Comparison of ENCODE assay signal across 37 cellular contexts in genomic region chr10:100725869-100726426, GRCh38. TPM values are rescaled to one million over a fixed set of nuclear protein-coding genes. Genes with fewer than 3 reads are reported as not detected.
"Had no signal": no experiment of that assay in that cellular context is flagged by ENCODE, and none has a peak within 500 bp of the region (broad histone marks: within the 10 kb centered on the region; RNA-seq: fewer than 3 reads in every experiment).

No MANE protein-coding gene starts in this region.

- H3K27ac ChIP-seq: dorsolateral prefrontal cortex, epithelial cell of prostate, gastrocnemius medialis, hepatocyte, left lung, neutrophil, pancreas, right lobe of liver, stomach, thyroid gland had no signal

- H3K9me3 ChIP-seq: gastrocnemius medialis, left lung, neutrophil, pancreas, right lobe of liver, stomach, thyroid gland had no signal

- FAIRE-seq: colon, pancreas had no signal

- H3K36me3 ChIP-seq: gastrocnemius medialis, left lung, neutrophil, pancreas, right lobe of liver, stomach, thyroid gland had no signal

- H3K4me3 Mint-ChIP-seq: endodermal cell; naive thymus-derived CD4-positive, alpha-beta T cell; stimulated activated effector memory CD8-positive, alpha-beta T cell treated with anti-CD3 and anti-CD28 coated beads, Interleukin-12 subunit alpha, Interleukin-12 subunit beta, amount 100 ng/mL, for 72 hours had no signal

- DNase-seq: effector CD8-positive, alpha-beta T cell; endodermal cell; foreskin fibroblast; gastrocnemius medialis; head of caudate nucleus; left cardiac atrium; left lung; mesenchymal stem cell; midbrain; naive thymus-derived CD4-positive, alpha-beta T cell; pancreas; retina; right lobe of liver; stimulated activated CD4-positive, alpha-beta T cell treated with anti-CD3 and anti-CD28 coated beads, Interleukin-2, amount 100 ng/mL, for 24 hours; stimulated activated CD4-positive, alpha-beta T cell treated with anti-CD3 and anti-CD28 coated beads, Interleukin-4, amount 100 ng/mL, for 24 hours; stimulated activated naive CD4-positive, alpha-beta T cell treated with Interleukin-2 at 50 U/mL for 16 hours; stomach; thyroid gland; trophoblast cell had no signal

- H3K4me3 ChIP-seq: dorsolateral prefrontal cortex, gastrocnemius medialis, hepatocyte, left lung, pancreas, right lobe of liver, smooth muscle cell, stomach, thyroid gland had no signal

- H3K27ac Mint-ChIP-seq: endodermal cell; naive thymus-derived CD4-positive, alpha-beta T cell; stimulated activated effector memory CD8-positive, alpha-beta T cell treated with anti-CD3 and anti-CD28 coated beads, Interleukin-12 subunit alpha, Interleukin-12 subunit beta, amount 100 ng/mL, for 72 hours had no signal

- H3K79me2 ChIP-seq: hepatocyte had no signal

- H3K4me2 ChIP-seq: hepatocyte, smooth muscle cell had no signal

- ATAC-seq: esophagus mucosa; gastrocnemius medialis; left cardiac atrium; left lung; naive thymus-derived CD4-positive, alpha-beta T cell; pancreas; right lobe of liver; stimulated activated effector memory CD8-positive, alpha-beta T cell treated with anti-CD3 and anti-CD28 coated beads, Interleukin-12 subunit alpha, Interleukin-12 subunit beta, amount 100 ng/mL, for 72 hours had no signal

- H3K36me3 Mint-ChIP-seq: stimulated activated effector memory CD8-positive, alpha-beta T cell treated with anti-CD3 and anti-CD28 coated beads, Interleukin-12 subunit alpha, Interleukin-12 subunit beta, amount 100 ng/mL, for 72 hours had no signal

- H3K9me3 Mint-ChIP-seq: endodermal cell; stimulated activated effector memory CD8-positive, alpha-beta T cell treated with anti-CD3 and anti-CD28 coated beads, Interleukin-12 subunit alpha, Interleukin-12 subunit beta, amount 100 ng/mL, for 72 hours had no signal

- H2AFZ ChIP-seq: hepatocyte had no signal

RNA-seq across cellular contexts. Expression of gene PAX2, which starts 19.4 kb away (rescaled TPM):
- total RNA-seq: esophagus mucosa; gastrocnemius medialis; hepatocyte; left cardiac atrium; left lung; lower leg skin; lung microvascular endothelial cell; mucosa of gallbladder; naive thymus-derived CD4-positive, alpha-beta T cell; omental fat pad; posterior vena cava; pulmonary artery endothelial cell; smooth muscle cell; stomach; subcutaneous adipose tissue; temporal lobe; thyroid gland; urinary bladder had no signal
- polyA plus RNA-seq: hepatocyte; naive thymus-derived CD4-positive, alpha-beta T cell; neural cell; smooth muscle cell; stomach; urinary bladder had no signal
